Comparison of ENCODE assay signal across 23 cellular contexts in genomic region chr1:63893976-63894375, GRCh38.
A peak's percentile ranks its signal among the peaks of the same experiment; 100 is the strongest.
DNase-seq lines count a peak whose midpoint lies in the region; ATAC-seq, FAIRE-seq and TF ChIP-seq lines count a peak whose summit lies in the region.
"Had no signal": no experiment of that assay in that cellular context is flagged by ENCODE, and none has a peak within 500 bp of the region (broad histone marks: within the 10 kb centered on the region; RNA-seq: fewer than 3 reads in every experiment).

No MANE protein-coding gene starts in this region.

- peak overlapping the region in 3 of 5 experiments; percentile 82 to 86 (median 83) for H3K27ac Mint-ChIP-seq in brain
- H3K27ac Mint-ChIP-seq in activated CD8-positive, alpha-beta memory T cell treated with anti-CD3 and anti-CD28 coated beads, Interleukin-2, amount 10 ng/mL, durations not matched to agents 7 days and 5 days: no peak overlapping the region
- H3K27ac Mint-ChIP-seq in glutamatergic neuron (ENCODE audit: unreplicated experiment): no peak overlapping the region
- H3K27ac Mint-ChIP-seq: T-helper 1 cell treated with Interleukin-12 subunit alpha and Interleukin-12 subunit beta and Interleukin-4 antibody, amounts not matched to agents 30 μg/mL and 1 μg/mL, for 36 hours had no signal

- no peak overlapping the region for H2BK15ac ChIP-seq in IMR-90 (ENCODE audit: low read depth, low read length)

- WGBS in A549 (ENCODE audit: missing lambda C conversion rate): 88% methylated on average over 3 of the region's 3 CpGs
- 80% methylated on average over 1 of the region's 3 CpGs; no CpG with 5 or more reads in 1 of the 2 experiments for WGBS in IMR-90 (ENCODE audit: extremely low coverage in 2 of 2, insufficient read length in 1 of 2), 2 experiments

- no peaks in the 10 kb centered on the region; a peak in 1 of 4 replicates for H3K79me1 ChIP-seq in IMR-90 (ENCODE audit: low read depth in 1 of 2, low read length in 2 of 2)

- H3K4me1 ChIP-seq in A549 (peaks cover 32% of the 10 kb centered on the region), IMR-90 (ENCODE audit: control insufficient read depth, insufficient read depth, low read length) (peaks cover 10% of the 10 kb centered on the region)
- H3K4me1 ChIP-seq: lower lobe of right lung had no signal

- no peak overlapping the region for H3K56ac ChIP-seq in IMR-90 (ENCODE audit: extremely low read depth, insufficient read depth, low read length)

- TF ChIP-seq POLR2A in A549 (IDR thresholded peaks at IDR 0.05; ENCODE audit: low read length) (no peak), IMR-90 (IDR thresholded peaks at IDR 0.05; ENCODE audit: low read depth, low read length) (no peak)

- POLR2A ChIA-PET in A549 (lab: Yijun Ruan, JAX): no interaction called here
- POLR2A ChIA-PET in IMR-90 (lab: Charles Lee; ENCODE audit: unreplicated experiment): no interaction called here

- DNase-seq in A549 (ENCODE audit: low read depth in 1 of 2, low spot score in 1 of 2) (no peak), IMR-90 (no peak), kidney epithelial cell (ENCODE audit: low read depth) (peak; percentile 57), glutamatergic neuron (no peak), G401 (ENCODE audit: low spot score) (no peak)
- no peak for DNase-seq in activated CD8-positive, alpha-beta memory T cell treated with anti-CD3 and anti-CD28 coated beads, Interleukin-2, amount 10 ng/mL, durations not matched to agents 7 days and 5 days
- DNase-seq in activated CD4-positive, alpha-beta T cell treated with anti-CD3 and anti-CD28 coated beads for 48 hours: no peak
- DNase-seq: activated T-cell treated with anti-CD3 and anti-CD28 coated beads for 4 hours; cerebellar nuclear complex; DMS 273 treated with DMSO at 0.1 percent for 48 hours; effector memory CD4-positive, alpha-beta T cell; H7; heart right ventricle; lower lobe of right lung; NCI-H2171 treated with DMSO at 0.1 percent for 48 hours; occipital lobe; SIG-M5; stimulated activated CD4-positive, alpha-beta T cell treated with anti-CD3 and anti-CD28 coated beads, Interleukin-12 subunit alpha, Interleukin-12 subunit beta, amount 100 ng/mL, for 4 hours had no signal

- no peak overlapping the region for H3K18ac ChIP-seq in IMR-90 (ENCODE audit: low read depth, low read length)

- H4K20me1 ChIP-seq in IMR-90 (ENCODE audit: insufficient read depth, low read length): no peaks in the 10 kb centered on the region

- H3K4me3 ChIP-seq in A549: no peak overlapping the region
- H3K4me3 ChIP-seq in IMR-90 (ENCODE audit: insufficient read depth, low read depth, low read length): no peak overlapping the region
- H3K4me3 ChIP-seq in kidney epithelial cell (ENCODE audit: low read depth, low read length): no peak overlapping the region
- H3K4me3 ChIP-seq: GM12878, heart right ventricle, K562, lower lobe of right lung had no signal

- no peaks in the 10 kb centered on the region for H3K36me3 ChIP-seq in IMR-90 (ENCODE audit: control insufficient read depth, insufficient read depth, low read length)
- H3K36me3 ChIP-seq in kidney epithelial cell (ENCODE audit: control insufficient read depth, insufficient read depth, low read length): no peaks in the 10 kb centered on the region
- H3K36me3 ChIP-seq: heart right ventricle, lower lobe of right lung had no signal

- H2AFZ ChIP-seq in IMR-90 (replicated peaks; ENCODE audit: low read length, poor library complexity): no peak overlapping the region

- FAIRE-seq in A549 (lab: Jason Lieb, UNC): no peak
- FAIRE-seq: GM12878, K562, urothelium cell line had no signal

- no peak for TF ChIP-seq EP300 in A549 (IDR thresholded peaks at IDR 0.05)

- H2AK5ac ChIP-seq in IMR-90 (ENCODE audit: low read depth, low read length): no peak overlapping the region

- no peaks in the 10 kb centered on the region for H3K27me3 Mint-ChIP-seq in brain
- H3K27me3 Mint-ChIP-seq in activated CD8-positive, alpha-beta memory T cell treated with anti-CD3 and anti-CD28 coated beads, Interleukin-2, amount 10 ng/mL, durations not matched to agents 7 days and 5 days: peaks cover 15% of the 10 kb centered on the region
- H3K27me3 Mint-ChIP-seq in glutamatergic neuron (ENCODE audit: unreplicated experiment): no peaks in the 10 kb centered on the region

- ATAC-seq in A549: no peak
- no peak for ATAC-seq in IMR-90 (ENCODE audit: low read depth)
- no peak for ATAC-seq in activated CD8-positive, alpha-beta memory T cell treated with anti-CD3 and anti-CD28 coated beads, Interleukin-2, amount 10 ng/mL, durations not matched to agents 7 days and 5 days
- ATAC-seq: heart right ventricle, K562, lower lobe of right lung had no signal

- in situ Hi-C loops in IMR-90 (cut with MboI; ENCODE audit: low sequenced_read_pairs): no loop called here
- in situ Hi-C loops in G401 (cut with HindIII; ENCODE audit: low sequenced_read_pairs): no loop called here

- H2BK5ac ChIP-seq in IMR-90 (ENCODE audit: low read depth, low read length, poor library complexity, severe bottlenecking): no peak overlapping the region

- H3K27ac ChIP-seq in A549 (no peak overlapping the region), IMR-90 (ENCODE audit: insufficient read depth, low read length) (no peak overlapping the region)
- H3K27ac ChIP-seq: lower lobe of right lung had no signal

- dilution Hi-C loops in IMR-90 (cut with HindIII; ENCODE audit: low sequenced_read_pairs, unreplicated experiment): no loop called here

- H3K27me3 ChIP-seq in IMR-90 (ENCODE audit: control insufficient read depth, insufficient read depth, low read length) (no peaks in the 10 kb centered on the region; the same call in 1 of the 2 replicates), kidney epithelial cell (ENCODE audit: control insufficient read depth, insufficient read depth, low read length) (no peaks in the 10 kb centered on the region)
- H3K27me3 ChIP-seq: heart right ventricle had no signal

- CTCF ChIA-PET in A549 (lab: Yijun Ruan, JAX) (no interaction called here), IMR-90 (lab: Yijun Ruan, JAX) (interaction anchor here (1.6 kb wide), 1 partner anchor 8 kb away, joined by 4 read pairs; no protein-coding TSS in a partner anchor)
- CTCF ChIA-PET in activated CD8-positive, alpha-beta memory T cell treated with anti-CD3 and anti-CD28 coated beads, Interleukin-2, amount 10 ng/mL, durations not matched to agents 7 days and 5 days (lab: Charles Lee): no interaction called here

- 0 out of 2 replicates have a peak overlapping the region, but pooled peaks have one; percentile 30 for H3K14ac ChIP-seq in IMR-90 (replicated peaks; ENCODE audit: low read depth, low read length)

- no peak overlapping the region for H4K5ac ChIP-seq in IMR-90 (ENCODE audit: low read depth, low read length)

- no peak overlapping the region for H2AK9ac ChIP-seq in IMR-90 (replicated peaks; ENCODE audit: low read depth, low read length, poor library complexity)

- no TSS peak for BruUV-seq in IMR-90 (replicated peaks; lab: Mats Ljungman, UMichigan)

- H3K9me3 Mint-ChIP-seq in brain (peaks cover 0 to 4% (median 0%) of the 10 kb centered on the region in 5 experiments), glutamatergic neuron (ENCODE audit: unreplicated experiment) (peaks cover 2% of the 10 kb centered on the region)
- H3K9me3 Mint-ChIP-seq in activated CD8-positive, alpha-beta memory T cell treated with anti-CD3 and anti-CD28 coated beads, Interleukin-2, amount 10 ng/mL, durations not matched to agents 7 days and 5 days (ENCODE audit: low read depth): no peaks in the 10 kb centered on the region
- H3K9me3 Mint-ChIP-seq: T-helper 1 cell treated with Interleukin-12 subunit alpha and Interleukin-12 subunit beta and Interleukin-4 antibody, amounts not matched to agents 30 μg/mL and 1 μg/mL, for 36 hours had no signal

- no peak overlapping the region for H3K4ac ChIP-seq in IMR-90 (ENCODE audit: low read depth, low read length)

- H4K91ac ChIP-seq in IMR-90 (ENCODE audit: insufficient read depth, low read depth, low read length): no peak overlapping the region

- no peak overlapping the region for H3K4me3 Mint-ChIP-seq in brain
- H3K4me3 Mint-ChIP-seq in activated CD8-positive, alpha-beta memory T cell treated with anti-CD3 and anti-CD28 coated beads, Interleukin-2, amount 10 ng/mL, durations not matched to agents 7 days and 5 days: no peak overlapping the region
- no peak overlapping the region for H3K4me3 Mint-ChIP-seq in glutamatergic neuron (ENCODE audit: unreplicated experiment)
- H3K4me3 Mint-ChIP-seq: T-helper 1 cell treated with Interleukin-12 subunit alpha and Interleukin-12 subunit beta and Interleukin-4 antibody, amounts not matched to agents 30 μg/mL and 1 μg/mL, for 36 hours had no signal

- H3K23ac ChIP-seq in IMR-90 (ENCODE audit: low read depth, low read length): no peak overlapping the region

- H3K9me3 ChIP-seq in A549 (no peaks in the 10 kb centered on the region), IMR-90 (ENCODE audit: control insufficient read depth, insufficient read depth, low read length) (peaks cover 2% of the 10 kb centered on the region)
- H3K9me3 ChIP-seq: lower lobe of right lung had no signal

- H4K8ac ChIP-seq in IMR-90 (ENCODE audit: low read depth in 2 of 2, low read length in 2 of 2): no peak overlapping the region

- peaks cover 3% of the 10 kb centered on the region; the same call in 1 of the 2 replicates for H3K9me1 ChIP-seq in IMR-90 (ENCODE audit: insufficient read depth, low read length)

- H3K9ac ChIP-seq in IMR-90 (ENCODE audit: low read depth, low read length): no peak overlapping the region

- no peak for TF ChIP-seq RAD21 in A549 (conservative IDR thresholded peaks at IDR 0.05 in 1 of 2, IDR thresholded peaks at IDR 0.05 in 1 of 2)
- no peak for TF ChIP-seq RAD21 in IMR-90 (IDR thresholded peaks at IDR 0.05; ENCODE audit: low read length)

- TF ChIP-seq CTCF in A549 (IDR thresholded peaks at IDR 0.05) (no peak), IMR-90 (conservative IDR thresholded peaks at IDR 0.05; ENCODE audit: low read depth, low read length) (no peak), brain (conservative IDR thresholded peaks at IDR 0.05) (no peak), kidney epithelial cell (IDR thresholded peaks at IDR 0.05; ENCODE audit: insufficient read depth, low read length, poor library complexity, severe bottlenecking) (no peak), glutamatergic neuron (IDR thresholded peaks at IDR 0.05; ENCODE audit: partially characterized antibody, unreplicated experiment) (no peak)

- no peak overlapping the region for H2BK120ac ChIP-seq in IMR-90 (ENCODE audit: low read depth, low read length)

- H3K4me2 ChIP-seq in A549 (no peak overlapping the region), IMR-90 (ENCODE audit: low read depth, low read length) (no peak overlapping the region)

- intact Hi-C loops in IMR-90 (cut with micrococcal nuclease): no loop called here

- no peak overlapping the region for H2BK20ac ChIP-seq in IMR-90 (ENCODE audit: low read depth, low read length)

- H3K36me3 Mint-ChIP-seq in brain (no peaks in the 10 kb centered on the region), glutamatergic neuron (ENCODE audit: unreplicated experiment) (no peaks in the 10 kb centered on the region)
- no peaks in the 10 kb centered on the region for H3K36me3 Mint-ChIP-seq in activated CD8-positive, alpha-beta memory T cell treated with anti-CD3 and anti-CD28 coated beads, Interleukin-2, amount 10 ng/mL, durations not matched to agents 7 days and 5 days

- H3K4me1 Mint-ChIP-seq in brain: peaks cover 18% of the 10 kb centered on the region
- peaks cover 4% of the 10 kb centered on the region for H3K4me1 Mint-ChIP-seq in activated CD8-positive, alpha-beta memory T cell treated with anti-CD3 and anti-CD28 coated beads, Interleukin-2, amount 10 ng/mL, durations not matched to agents 7 days and 5 days
- H3K4me1 Mint-ChIP-seq in glutamatergic neuron (ENCODE audit: low read depth, unreplicated experiment): peaks cover 9% of the 10 kb centered on the region

Comparison
In these comparisons a context has a peak if more than half of its experiments do, and no peak if none do; other contexts are left out.
1. H3K27ac Mint-ChIP-seq: peak in brain (3 of 5); none in activated CD8-positive, alpha-beta memory T cell treated with anti-CD3 and anti-CD28 coated beads, Interleukin-2, amount 10 ng/mL, durations not matched to agents 7 days and 5 days (single experiment) and glutamatergic neuron (single experiment).